Comparison of ENCODE assay signal across 8 cellular contexts in the genomic region with DNA sequence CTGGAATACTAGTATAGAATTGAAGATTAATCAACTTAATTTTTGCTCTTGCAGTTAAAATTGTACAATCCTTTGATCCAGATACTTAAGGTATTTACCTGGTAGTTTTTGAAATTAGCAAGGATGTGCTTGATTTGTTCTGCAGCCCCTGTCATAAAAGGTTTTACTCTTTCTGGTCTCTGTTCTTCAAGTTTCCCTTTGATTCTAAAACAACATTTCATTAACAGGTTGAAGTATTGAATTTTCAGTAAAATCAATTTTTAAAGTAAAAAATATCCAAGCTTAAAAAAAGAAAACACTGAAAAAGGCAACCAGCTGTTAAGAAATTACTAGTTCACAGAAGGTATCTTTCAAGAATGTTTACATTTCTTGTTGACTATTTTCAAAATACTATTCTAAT. TPM values are rescaled to one million over a fixed set of nuclear protein-coding genes. Genes with fewer than 3 reads are reported as not detected.
A peak's percentile ranks its signal among the peaks of the same experiment; 100 is the strongest.
DNase-seq lines count a peak whose midpoint lies in the region; ATAC-seq and TF ChIP-seq lines count a peak whose summit lies in the region.

No MANE protein-coding gene starts in this region.

- H3K4me3 ChIP-seq in BE2C (ENCODE audit: low read depth, low read length) (peak overlapping the region; percentile 66), LNCaP clone FGC (ENCODE audit: low read depth, low read length) (peak overlapping the region; percentile 84)

- no peak for DNase-seq in BE2C
- no peak for DNase-seq in LNCaP clone FGC (ENCODE audit: low read depth)
- no peak for DNase-seq in natural killer cell
- no peak for DNase-seq in stimulated activated CD4-positive, alpha-beta T cell treated with anti-CD3 and anti-CD28 coated beads, Interleukin-4, amount 100 ng/mL, for 24 hours
- no peak for DNase-seq in D341Med (ENCODE audit: low spot score)
- DNase-seq in NCI-H1105 (lab: John Stamatoyannopoulos, UW): no peak
- DNase-seq in pons (ENCODE audit: low spot score): no peak

- intact Hi-C loops in dendritic cell treated with granulocyte-macrophage colony-stimulating factor and Interleukin-4, amounts not matched to agents 40 ng/mL and 50 ng/mL, for 4 days (cut with micrococcal nuclease): no loop called here
- intact Hi-C loops in natural killer cell (cut with micrococcal nuclease): no loop called here

- no peak for ATAC-seq in natural killer cell

- H3K27me3 ChIP-seq in BE2C: no peaks in the 10 kb centered on the region

- H3K9me3 ChIP-seq in BE2C: no peaks in the 10 kb centered on the region

- no peaks in the 10 kb centered on the region for H3K27me3 Mint-ChIP-seq in dendritic cell treated with granulocyte-macrophage colony-stimulating factor and Interleukin-4, amounts not matched to agents 40 ng/mL and 50 ng/mL, for 4 days
- no peaks in the 10 kb centered on the region for H3K27me3 Mint-ChIP-seq in natural killer cell (ENCODE audit: low read depth in 2 of 2)

- H3K36me3 ChIP-seq in BE2C: peaks cover 63% of the 10 kb centered on the region

- peaks cover 77% of the 10 kb centered on the region for H3K36me3 Mint-ChIP-seq in dendritic cell treated with granulocyte-macrophage colony-stimulating factor and Interleukin-4, amounts not matched to agents 40 ng/mL and 50 ng/mL, for 4 days (ENCODE audit: low read depth)
- peaks cover 27% of the 10 kb centered on the region for H3K36me3 Mint-ChIP-seq in natural killer cell

- H3K27ac Mint-ChIP-seq in dendritic cell treated with granulocyte-macrophage colony-stimulating factor and Interleukin-4, amounts not matched to agents 40 ng/mL and 50 ng/mL, for 4 days: no peak overlapping the region
- H3K27ac Mint-ChIP-seq in natural killer cell: peak overlapping the region; percentile 72 to 98

- H3K9me3 Mint-ChIP-seq in dendritic cell treated with granulocyte-macrophage colony-stimulating factor and Interleukin-4, amounts not matched to agents 40 ng/mL and 50 ng/mL, for 4 days: no peaks in the 10 kb centered on the region
- H3K9me3 Mint-ChIP-seq in natural killer cell: no peaks in the 10 kb centered on the region

- peak overlapping the region; percentile 91 for H3K4me3 Mint-ChIP-seq in dendritic cell treated with granulocyte-macrophage colony-stimulating factor and Interleukin-4, amounts not matched to agents 40 ng/mL and 50 ng/mL, for 4 days
- H3K4me3 Mint-ChIP-seq in natural killer cell: peak overlapping the region; percentile 94

- no peak for TF ChIP-seq CTCF in BE2C (IDR thresholded peaks at IDR 0.05; ENCODE audit: low read depth, low read length)
- TF ChIP-seq CTCF in LNCaP clone FGC (IDR thresholded peaks at IDR 0.05; ENCODE audit: control insufficient read depth, extremely low read depth, insufficient read depth): no peak
- TF ChIP-seq CTCF in natural killer cell (IDR thresholded peaks at IDR 0.05): no peak

- peaks cover 54% of the 10 kb centered on the region for H3K4me1 Mint-ChIP-seq in dendritic cell treated with granulocyte-macrophage colony-stimulating factor and Interleukin-4, amounts not matched to agents 40 ng/mL and 50 ng/mL, for 4 days (ENCODE audit: low read depth)
- peaks cover 63 to 72% of the 10 kb centered on the region in 2 donors for H3K4me1 Mint-ChIP-seq in natural killer cell

- H3K4me1 ChIP-seq in BE2C: peaks cover 3% of the 10 kb centered on the region; the same call in 1 of the 2 replicates

RNA-seq across cellular contexts. Expression of gene TPT1, which starts 1.6 kb away (rescaled TPM):
- 1,369 TPM for polyA plus RNA-seq in BE2C (2012; ENCODE audit: insufficient read depth, insufficient read length, low read depth)
- 1,000 to 10,000 TPM; 2,606 to 3,166 (median 3,085) TPM for total RNA-seq in natural killer cell
